2 cellular contexts compared by ENCODE assay signal in genomic region chr22:29726512-29727247, GRCh38.
TF ChIP-seq lines count a peak whose summit lies in the region.

No MANE protein-coding gene starts in this region.

TF ChIP-seq in SK-N-SH, 30 proteins besides CTCF, POLR2A, EP300 and RAD21 (continued from another document):
- no peak for TF ChIP-seq REST (IDR thresholded peaks at IDR 0.05; ENCODE audit: low read depth, low read length)
- TF ChIP-seq IRF3 (IDR thresholded peaks at IDR 0.05; ENCODE audit: low read depth, low read length): no peak
- TF ChIP-seq USF1 (IDR thresholded peaks at IDR 0.05; ENCODE audit: borderline replicate concordance, low read depth): no peak
- 0 out of 2 replicates have a peak, but pooled peaks have one; percentile 39 for TF ChIP-seq MXI1 (IDR thresholded peaks at IDR 0.05; ENCODE audit: low read depth, low read length)
- TF ChIP-seq MEF2A (IDR thresholded peaks at IDR 0.05; ENCODE audit: borderline replicate concordance, low read depth): no peak

TF ChIP-seq in SK-N-SH treated with all-trans-retinoic acid at 6 μM for 48 hours, 23 proteins besides CTCF, POLR2A, EP300 and RAD21 (continued from another document):
- TF ChIP-seq ZNF565 (CRISPR knock-in tag; conservative IDR thresholded peaks at IDR 0.05; ENCODE audit: low read depth) (no peak), ZFP30 (CRISPR knock-in tag; IDR thresholded peaks at IDR 0.05) (no peak), RARB (CRISPR knock-in tag; IDR thresholded peaks at IDR 0.05) (no peak), CSDC2 (CRISPR knock-in tag; IDR thresholded peaks at IDR 0.05) (no peak), TSHZ2 (CRISPR knock-in tag; IDR thresholded peaks at IDR 0.05) (no peak), BACH2 (CRISPR knock-in tag; IDR thresholded peaks at IDR 0.05; ENCODE audit: borderline replicate concordance) (no peak)
